Comparison of ENCODE assay signal across 1 cellular context in genomic region chr7:45108863-45109262, GRCh38.
TF ChIP-seq lines count a peak whose summit lies in the region.

No MANE protein-coding gene starts in this region.

TF ChIP-seq in K562, 482 proteins besides CTCF, POLR2A, EP300 and RAD21:
- TF ChIP-seq GMEB1 (CRISPR knock-in tag; IDR thresholded peaks at IDR 0.05), result no peak
- peak; percentile 42; the same call in 1 of the 2 replicates for TF ChIP-seq RBFOX2 (IDR thresholded peaks at IDR 0.05; ENCODE audit: low read depth, low read length)
